1 cellular context compared by ENCODE assay signal in genomic region chr17:8189041-8189710, GRCh38.
TF ChIP-seq lines count a peak whose summit lies in the region.

No MANE protein-coding gene starts in this region.

TF ChIP-seq in H1, 55 proteins besides CTCF, POLR2A, EP300 and RAD21:
- TF ChIP-seq NANOG (IDR thresholded peaks at IDR 0.05; ENCODE audit: insufficient read depth, low read depth, low read length, poor library complexity, severe bottlenecking) (no peak), POLR2AphosphoS5 (IDR thresholded peaks at IDR 0.05; ENCODE audit: low read depth, low read length) (no peak), MAX (IDR thresholded peaks at IDR 0.05) (no peak), KDM1A (IDR thresholded peaks at IDR 0.05; ENCODE audit: borderline replicate concordance, low read length) (no peak), SUZ12 (IDR thresholded peaks at IDR 0.05; ENCODE audit: low read length) (no peak), SP1 (IDR thresholded peaks at IDR 0.05; ENCODE audit: low read depth, low read length) (no peak), TEAD4 (IDR thresholded peaks at IDR 0.05; ENCODE audit: low read depth, low read length) (no peak)
